Comparison of ENCODE assay signal across 10 cellular contexts in the genomic region with DNA sequence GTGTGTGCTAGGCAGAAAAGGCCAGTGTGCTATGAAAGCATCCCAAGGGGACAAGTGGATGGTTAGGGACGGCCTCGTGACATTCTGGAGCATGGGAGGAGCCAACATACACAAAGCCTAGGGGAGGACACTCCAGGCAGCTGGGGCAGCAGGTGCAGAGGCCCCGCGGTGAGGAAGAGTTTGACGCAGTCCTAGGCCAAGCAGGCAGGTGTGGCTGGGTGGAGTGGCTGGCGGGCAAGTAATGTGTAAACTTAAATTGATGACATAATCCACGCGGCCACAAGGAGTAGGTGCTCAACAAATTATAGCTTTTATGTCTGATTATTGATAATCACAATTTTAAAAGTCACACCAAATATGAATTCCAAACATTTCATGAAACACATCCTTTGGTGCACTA.
DNase-seq lines count a peak whose midpoint lies in the region; ATAC-seq and TF ChIP-seq lines count a peak whose summit lies in the region.
"Had no signal": no experiment of that assay in that cellular context is flagged by ENCODE, and none has a peak within 500 bp of the region (broad histone marks: within the 10 kb centered on the region; RNA-seq: fewer than 3 reads in every experiment).

No MANE protein-coding gene starts in this region.

- H3K4me3 ChIP-seq in thoracic aorta, result no peak overlapping the region
- H3K4me3 ChIP-seq: A549, GM23248 had no signal

- H3K9me3 ChIP-seq in thoracic aorta, result no peaks in the 10 kb centered on the region
- H3K9me3 ChIP-seq: A549 had no signal

- no peak for ATAC-seq in thoracic aorta (ENCODE audit: insufficient number of reproducible peaks, low FRiP score, low read depth)
- ATAC-seq: A549 had no signal

- TF ChIP-seq CTCF in thoracic aorta (IDR thresholded peaks at IDR 0.05) (no peak), GM20000 (IDR thresholded peaks at IDR 0.05; ENCODE audit: extremely low read depth, missing control alignments) (no peak)

- H3K27ac ChIP-seq in cingulate gyrus (ENCODE audit: low read depth, low read length), result peak overlapping the region; percentile 39
- peak overlapping the region; percentile 62 to 75 for H3K27ac ChIP-seq in thoracic aorta
- H3K27ac ChIP-seq: A549, GM23248 had no signal

- peaks cover 16 to 51% of the 10 kb centered on the region in 2 donors for H3K4me1 ChIP-seq in thoracic aorta (ENCODE audit: control insufficient read depth in 1 of 2, low read depth in 2 of 2)

- H3K36me3 ChIP-seq in thoracic aorta, result no peaks in the 10 kb centered on the region

- no peaks in the 10 kb centered on the region for H3K27me3 ChIP-seq in thoracic aorta (replicated peaks; ENCODE audit: insufficient read depth)

- peak; percentile 34 for DNase-seq in activated CD8-positive, alpha-beta memory T cell treated with anti-CD3 and anti-CD28 coated beads, Interleukin-2, amount 50 U/mL, for 48 hours
- no peak for DNase-seq in activated CD8-positive, alpha-beta memory T cell treated with anti-CD3 and anti-CD28 coated beads for 24 hours
- DNase-seq in NCI-H2196 treated with DMSO at 0.1 percent for 48 hours (lab: John Stamatoyannopoulos, UW; ENCODE audit: unreplicated experiment) (peak; percentile 59), thoracic aorta (ENCODE audit: low spot score) (no peak), dedifferentiated amniotic fluid mesenchymal stem cell (ENCODE audit: extremely low spot score) (no peak), GM20000 (ENCODE audit: low spot score) (no peak)
- no peak for DNase-seq in activated naive CD4-positive, alpha-beta T cell (lab: John Stamatoyannopoulos, UW)
- DNase-seq: GM23248 had no signal

Comparison
In these comparisons a context has a peak if more than half of its experiments do, and no peak if none do; other contexts are left out.
1. DNase-seq: peak in activated CD8-positive, alpha-beta memory T cell treated with anti-CD3 and anti-CD28 coated beads, Interleukin-2, amount 50 U/mL, for 48 hours (single experiment) and NCI-H2196 treated with DMSO at 0.1 percent for 48 hours (single experiment); none in activated CD8-positive, alpha-beta memory T cell treated with anti-CD3 and anti-CD28 coated beads for 24 hours (single experiment), thoracic aorta (single experiment), dedifferentiated amniotic fluid mesenchymal stem cell (single experiment), activated naive CD4-positive, alpha-beta T cell (0 of 4) and GM20000 (single experiment).